In genomic region chr12:124494751-124495129, GRCh38 we compare ENCODE assay signal across 21 cellular contexts.
DNase-seq lines count a peak whose midpoint lies in the region; ATAC-seq, FAIRE-seq and TF ChIP-seq lines count a peak whose summit lies in the region.
"Had no signal": no experiment of that assay in that cellular context is flagged by ENCODE, and none has a peak within 500 bp of the region (broad histone marks: within the 10 kb centered on the region; RNA-seq: fewer than 3 reads in every experiment).

No MANE protein-coding gene starts in this region.

- H2BK12ac ChIP-seq in H9 (ENCODE audit: insufficient read length, low read depth, low read length), result no peak overlapping the region

- H3K79me1 ChIP-seq in H9 (ENCODE audit: insufficient read depth, low read depth, low read length, poor library complexity, severe bottlenecking), result peaks cover 15% of the 10 kb centered on the region

- H3K4me1 ChIP-seq in H9 (ENCODE audit: insufficient read depth, low read length), result no peaks in the 10 kb centered on the region; the same call in 1 of the 2 replicates
- H3K4me1 ChIP-seq in GM12878 (ENCODE audit: control insufficient read depth, insufficient read depth, low read length), result peaks cover 63% of the 10 kb centered on the region
- peaks cover 9 to 98% (median 48%) of the 10 kb centered on the region in 4 donors for H3K4me1 ChIP-seq in tibial nerve
- peaks cover 17% of the 10 kb centered on the region for H3K4me1 ChIP-seq in Caco-2

- H2BK5ac ChIP-seq in H9 (ENCODE audit: insufficient read length, low read length), result no peak overlapping the region

- H3K79me2 ChIP-seq in H9 (ENCODE audit: insufficient read depth, low read length), result peaks cover 28% of the 10 kb centered on the region; the same call in 1 of the 2 replicates
- peaks cover 76% of the 10 kb centered on the region for H3K79me2 ChIP-seq in GM12878 (ENCODE audit: control insufficient read depth, insufficient read depth, low read length)

- no peak for ATAC-seq in activated CD8-positive, alpha-beta T cell treated with anti-CD3 and anti-CD28 coated beads for 36 hours
- no peak for ATAC-seq in activated CD8-positive, alpha-beta T cell treated with anti-CD3 and anti-CD28 coated beads, Interleukin-2, amount 10 ng/mL, durations not matched to agents 7 days and 5 days
- no peak for ATAC-seq in GM12878
- ATAC-seq: Panc1 had no signal

- H3K18ac ChIP-seq in H9 (ENCODE audit: insufficient read length, low read depth, low read length), result no peak overlapping the region

- POLR2A ChIA-PET in activated CD8-positive, alpha-beta T cell treated with anti-CD3 and anti-CD28 coated beads for 36 hours (lab: Charles Lee), result interaction anchor here (1.1 to 1.4 kb wide), 4 partner anchors 9 to 267 kb away, joined by 3 to 4 read pairs (median 3); no protein-coding TSS in a partner anchor
- POLR2A ChIA-PET in activated CD8-positive, alpha-beta T cell treated with anti-CD3 and anti-CD28 coated beads, Interleukin-2, amount 10 ng/mL, durations not matched to agents 7 days and 5 days (lab: Charles Lee), result no interaction called here
- POLR2A ChIA-PET in GM12878 (lab: Charles Lee) (interaction anchor here (1.3 to 1.4 kb wide), 2 partner anchors 41 to 56 kb away, joined by 3 to 5 read pairs; no protein-coding TSS in a partner anchor), Caco-2 (lab: Charles Lee) (no interaction called here)

- H3K27me3 Mint-ChIP-seq in activated CD8-positive, alpha-beta T cell treated with anti-CD3 and anti-CD28 coated beads for 36 hours, result no peaks in the 10 kb centered on the region
- no peaks in the 10 kb centered on the region for H3K27me3 Mint-ChIP-seq in activated CD8-positive, alpha-beta T cell treated with anti-CD3 and anti-CD28 coated beads, Interleukin-2, amount 10 ng/mL, durations not matched to agents 7 days and 5 days (ENCODE audit: low read depth)
- H3K27me3 Mint-ChIP-seq in H9 (ENCODE audit: low read depth), result peaks cover 4% of the 10 kb centered on the region
- no peaks in the 10 kb centered on the region for H3K27me3 Mint-ChIP-seq in Caco-2 (ENCODE audit: insufficient read depth, unreplicated experiment)

- no peak for TF ChIP-seq EP300 in GM12878 (IDR thresholded peaks at IDR 0.05; ENCODE audit: borderline replicate concordance in 1 of 2, control insufficient read depth in 1 of 2, low read depth in 2 of 2, low read length in 2 of 2)
- TF ChIP-seq EP300 in tibial nerve (IDR thresholded peaks at IDR 0.05), result no peak

- no peak overlapping the region for H3K23ac ChIP-seq in H9 (ENCODE audit: insufficient read length, low read depth, low read length)

- H4K5ac ChIP-seq in H9 (ENCODE audit: insufficient read length, low read depth, low read length), result no peak overlapping the region

- no peak overlapping the region for H3K14ac ChIP-seq in H9 (ENCODE audit: insufficient read depth, low read length)

- H3K4ac ChIP-seq in H9 (ENCODE audit: low read depth, low read length), result no peak overlapping the region

- H3K27ac ChIP-seq in H9 (ENCODE audit: insufficient read length, low read depth, low read length) (no peak overlapping the region), GM12878 (ENCODE audit: control insufficient read depth, insufficient read depth) (peak overlapping the region; percentile 91), tibial nerve (peak overlapping the region in 3 of 4 donors; percentile 2 to 78 (median 45))
- H3K27ac ChIP-seq: 22Rv1 had no signal

- in situ Hi-C loops in GM12878 (cut with MboI), result no loop called here

- no peak overlapping the region for H3K56ac ChIP-seq in H9 (ENCODE audit: insufficient read length, low read depth, low read length)

- RAD21 ChIA-PET in GM12878 (lab: Charles Lee; ENCODE audit: unreplicated experiment), result interaction anchor here (0.6 to 2.2 kb wide), 12 partner anchors 11 to 1037 kb away, joined by 3 to 18 read pairs (median 4); partner anchors contain the start of gene SNRNP35

- H3K9ac ChIP-seq in H9 (ENCODE audit: extremely low read depth, insufficient read length, low read length) (no peak overlapping the region), GM12878 (ENCODE audit: control insufficient read depth, insufficient read depth, low read length) (peak overlapping the region; percentile 49; the same call in 1 of the 2 replicates)

- H3K4me2 ChIP-seq in H9 (ENCODE audit: insufficient read depth, insufficient read length, low read length) (no peak overlapping the region), GM12878 (ENCODE audit: control insufficient read depth, insufficient read depth) (peak overlapping the region; percentile 70)

- H2AK5ac ChIP-seq in H9 (ENCODE audit: insufficient read length, low read length), result no peak overlapping the region

- H3K23me2 ChIP-seq in H9 (ENCODE audit: insufficient read length, low read depth, low read length, poor library complexity, severe bottlenecking), result no peaks in the 10 kb centered on the region

- WGBS in H9 (ENCODE audit: extremely low coverage, insufficient read length, low lambda C conversion rate), result no CpG with 5 or more reads among the region's 7 CpGs
- 71% methylated on average over 7 of the region's 7 CpGs for WGBS in GM12878 (ENCODE audit: insufficient coverage, insufficient replicate concordance, low lambda C conversion rate, missing lambda C conversion rate)
- WGBS in tibial nerve, 2 donors, result 91 to 95% methylated on average over 6 to 7 of the region's 7 CpGs

- no peak overlapping the region for H3K4me3 Mint-ChIP-seq in activated CD8-positive, alpha-beta T cell treated with anti-CD3 and anti-CD28 coated beads for 36 hours
- no peak overlapping the region for H3K4me3 Mint-ChIP-seq in activated CD8-positive, alpha-beta T cell treated with anti-CD3 and anti-CD28 coated beads, Interleukin-2, amount 10 ng/mL, durations not matched to agents 7 days and 5 days
- H3K4me3 Mint-ChIP-seq in H9 (no peak overlapping the region), Caco-2 (ENCODE audit: unreplicated experiment) (no peak overlapping the region)

- no peak overlapping the region for H2AFZ ChIP-seq in H9 (ENCODE audit: low read length)
- H2AFZ ChIP-seq in GM12878 (ENCODE audit: control insufficient read depth, low read depth, low read length), result no peak overlapping the region

- H3K4me3 ChIP-seq in GM12878, result no peak overlapping the region
- no peak overlapping the region for H3K4me3 ChIP-seq in tibial nerve
- H3K4me3 ChIP-seq in Caco-2 (ENCODE audit: low read depth, low read length), result no peak overlapping the region

- H3K27me3 ChIP-seq in H9 (ENCODE audit: insufficient read depth, low read length) (no peaks in the 10 kb centered on the region), GM12878 (replicated peaks in 1 of 2; ENCODE audit: control insufficient read depth in 2 of 2, insufficient read depth in 2 of 2, low read length in 1 of 2) (no peaks in the 10 kb centered on the region), tibial nerve (no peaks in the 10 kb centered on the region), Caco-2 (replicated peaks; ENCODE audit: control insufficient read depth, insufficient read depth, low read length) (no peaks in the 10 kb centered on the region)

- no peak overlapping the region for H2BK20ac ChIP-seq in H9 (ENCODE audit: low read depth, low read length, poor library complexity, severe bottlenecking)

- CTCF ChIA-PET in activated CD8-positive, alpha-beta T cell treated with anti-CD3 and anti-CD28 coated beads for 36 hours (lab: Charles Lee), result interaction anchor here (1.2 kb wide), 1 partner anchor 51 kb away, joined by 5 read pairs; no protein-coding TSS in a partner anchor
- CTCF ChIA-PET in activated CD8-positive, alpha-beta T cell treated with anti-CD3 and anti-CD28 coated beads, Interleukin-2, amount 10 ng/mL, durations not matched to agents 7 days and 5 days (lab: Charles Lee), result interaction anchor here (1.1 to 1.6 kb wide), 3 partner anchors 15 to 97 kb away, joined by 3 read pairs; no protein-coding TSS in a partner anchor
- CTCF ChIA-PET in GM12878 (lab: Yijun Ruan, JAX) (interaction anchor here (0.6 to 2.2 kb wide), 2 partner anchors 41 to 412 kb away, joined by 3 to 7 read pairs; no protein-coding TSS in a partner anchor), Caco-2 (lab: Charles Lee) (no interaction called here)

- no peak overlapping the region for H2BK15ac ChIP-seq in H9 (ENCODE audit: low read depth, low read length)

- H3T11ph ChIP-seq in H9 (ENCODE audit: low read length), result no peak overlapping the region

- peaks cover 63% of the 10 kb centered on the region for H3K4me1 Mint-ChIP-seq in activated CD8-positive, alpha-beta T cell treated with anti-CD3 and anti-CD28 coated beads for 36 hours (ENCODE audit: low read depth)
- peaks cover 41% of the 10 kb centered on the region for H3K4me1 Mint-ChIP-seq in activated CD8-positive, alpha-beta T cell treated with anti-CD3 and anti-CD28 coated beads, Interleukin-2, amount 10 ng/mL, durations not matched to agents 7 days and 5 days (ENCODE audit: low read depth)
- peaks cover 27 to 28% of the 10 kb centered on the region in 2 experiments for H3K4me1 Mint-ChIP-seq in H9
- H3K4me1 Mint-ChIP-seq in Caco-2 (ENCODE audit: low read depth, unreplicated experiment), result peaks cover 25% of the 10 kb centered on the region

- BruUV-seq in GM12878 (replicated peaks; lab: Mats Ljungman, UMichigan) (no TSS peak), Caco-2 (replicated peaks; lab: Mats Ljungman, UMichigan) (no TSS peak)

- DNase-seq in activated CD8-positive, alpha-beta T cell treated with anti-CD3 and anti-CD28 coated beads for 36 hours, result no peak
- DNase-seq in activated CD8-positive, alpha-beta T cell treated with anti-CD3 and anti-CD28 coated beads, Interleukin-2, amount 10 ng/mL, durations not matched to agents 7 days and 5 days, result no peak
- no peak for DNase-seq in H9
- DNase-seq in GM12878 (ENCODE audit: low read depth, low spot score), result no peak
- DNase-seq in tibial nerve (ENCODE audit: low spot score in 2 of 2), result no peak
- DNase-seq in T-helper 9 cell, result no peak
- no peak for DNase-seq in medulla oblongata (ENCODE audit: extremely low spot score)
- no peak for DNase-seq in Caco-2
- DNase-seq: DMS79 treated with DMSO at 0.1 percent for 48 hours, GDM1, IMR-90, MV-4-11, NCI-H1417 treated with DMSO at 0.1 percent for 48 hours, NCI-H2029, NCI-H2171 treated with DMSO at 0.1 percent for 48 hours, NCI-H82, SHP77 had no signal

- no peaks in the 10 kb centered on the region for H3K9me3 Mint-ChIP-seq in activated CD8-positive, alpha-beta T cell treated with anti-CD3 and anti-CD28 coated beads for 36 hours
- no peaks in the 10 kb centered on the region for H3K9me3 Mint-ChIP-seq in activated CD8-positive, alpha-beta T cell treated with anti-CD3 and anti-CD28 coated beads, Interleukin-2, amount 10 ng/mL, durations not matched to agents 7 days and 5 days (ENCODE audit: insufficient read depth)
- H3K9me3 Mint-ChIP-seq in H9 (no peaks in the 10 kb centered on the region), Caco-2 (ENCODE audit: unreplicated experiment) (no peaks in the 10 kb centered on the region)

- no peak overlapping the region for H2BK120ac ChIP-seq in H9 (ENCODE audit: low read depth, low read length, poor library complexity, severe bottlenecking)

- H4K8ac ChIP-seq in H9 (replicated peaks; ENCODE audit: insufficient read length, low read depth, low read length), result no peak overlapping the region

- FAIRE-seq in GM12878 (lab: Jason Lieb, UNC), result no peak
- FAIRE-seq: D721Med, H54 had no signal

- peaks cover 13% of the 10 kb centered on the region for H3K36me3 Mint-ChIP-seq in activated CD8-positive, alpha-beta T cell treated with anti-CD3 and anti-CD28 coated beads for 36 hours (ENCODE audit: low read depth)
- peaks cover 8% of the 10 kb centered on the region for H3K36me3 Mint-ChIP-seq in activated CD8-positive, alpha-beta T cell treated with anti-CD3 and anti-CD28 coated beads, Interleukin-2, amount 10 ng/mL, durations not matched to agents 7 days and 5 days (ENCODE audit: low read depth)
- peaks cover 0 to 24% (median 22%) of the 10 kb centered on the region in 3 experiments; a peak in 5 of 7 replicates for H3K36me3 Mint-ChIP-seq in H9 (ENCODE audit: insufficient read depth in 1 of 3, low read depth in 3 of 3)
- H3K36me3 Mint-ChIP-seq in Caco-2 (ENCODE audit: insufficient read depth, unreplicated experiment), result peaks cover 14% of the 10 kb centered on the region

- peaks cover 10 to 21% of the 10 kb centered on the region in 2 experiments for H3K36me3 ChIP-seq in GM12878 (ENCODE audit: control insufficient read depth in 2 of 2, insufficient read depth in 2 of 2, low read length in 1 of 2)
- H3K36me3 ChIP-seq in tibial nerve, result peaks cover 0 to 40% (median 0%) of the 10 kb centered on the region in 3 donors
- H3K36me3 ChIP-seq in Caco-2 (ENCODE audit: control insufficient read depth, insufficient read depth, low read length), result no peaks in the 10 kb centered on the region; the same call in 1 of the 2 replicates

- H4K91ac ChIP-seq in H9 (ENCODE audit: insufficient read length, low read depth, low read length), result no peak overlapping the region

- peak overlapping the region; percentile 98 for H3K27ac Mint-ChIP-seq in activated CD8-positive, alpha-beta T cell treated with anti-CD3 and anti-CD28 coated beads for 36 hours
- H3K27ac Mint-ChIP-seq in activated CD8-positive, alpha-beta T cell treated with anti-CD3 and anti-CD28 coated beads, Interleukin-2, amount 10 ng/mL, durations not matched to agents 7 days and 5 days, result no peak overlapping the region
- peak overlapping the region in 2 of 3 experiments; percentile 51 to 59; a peak in 2 of 7 replicates for H3K27ac Mint-ChIP-seq in H9
- no peak overlapping the region for H3K27ac Mint-ChIP-seq in Caco-2 (ENCODE audit: unreplicated experiment)

- SMC1A ChIA-PET in GM12878 (lab: Charles Lee; ENCODE audit: uncharacterized antibody, unreplicated experiment), result interaction anchor here (1.0 to 2.6 kb wide), 12 partner anchors 10 to 271 kb away, joined by 3 to 18 read pairs (median 6); no protein-coding TSS in a partner anchor

- no peak for TF ChIP-seq CTCF in activated CD8-positive, alpha-beta T cell treated with anti-CD3 and anti-CD28 coated beads for 36 hours (IDR thresholded peaks at IDR 0.05)
- TF ChIP-seq CTCF in H9 (conservative IDR thresholded peaks at IDR 0.05) (no peak), GM12878 (IDR thresholded peaks at IDR 0.05 in 2 of 3, conservative IDR thresholded peaks at IDR 0.05 in 1 of 3; ENCODE audit: control insufficient read depth in 2 of 3, extremely low read depth in 1 of 3, insufficient read depth in 1 of 3, low read depth in 3 of 3, low read length in 3 of 3) (no peak), tibial nerve (IDR thresholded peaks at IDR 0.05) (no peak), Caco-2 (IDR thresholded peaks at IDR 0.05; ENCODE audit: insufficient read depth in 1 of 2, low read depth in 1 of 2, low read length in 1 of 2, severe bottlenecking in 1 of 2, unreplicated experiment in 1 of 2) (no peak)

- H4K20me1 ChIP-seq in H9 (ENCODE audit: control insufficient read depth, insufficient read depth, insufficient read length) (no peaks in the 10 kb centered on the region), GM12878 (ENCODE audit: control insufficient read depth, insufficient read depth) (no peaks in the 10 kb centered on the region)

- TF ChIP-seq POLR2A in GM12878 (IDR thresholded peaks at IDR 0.05; ENCODE audit: low read depth, low read length) (no peak), tibial nerve (IDR thresholded peaks at IDR 0.05) (no peak)

- H3K9me3 ChIP-seq in H9 (ENCODE audit: control insufficient read depth, low read depth, low read length), result no peaks in the 10 kb centered on the region
- H3K9me3 ChIP-seq in GM12878 (replicated peaks; ENCODE audit: control insufficient read depth, insufficient read depth, low read length), result no peaks in the 10 kb centered on the region
- no peaks in the 10 kb centered on the region for H3K9me3 ChIP-seq in tibial nerve
- H3K9me3 ChIP-seq in Caco-2, result no peaks in the 10 kb centered on the region

- intact Hi-C loops in activated CD8-positive, alpha-beta T cell treated with anti-CD3 and anti-CD28 coated beads for 36 hours (cut with micrococcal nuclease), result no loop called here
- intact Hi-C loops in GM12878 (cut with micrococcal nuclease; ENCODE audit: unreplicated experiment), result loop anchor here (2.0 to 5.0 kb wide), 3 partner anchors 14 to 53 kb away; no protein-coding TSS in a partner anchor
- intact Hi-C loops in Caco-2 (cut with micrococcal nuclease; ENCODE audit: unreplicated experiment), result no loop called here

- TF ChIP-seq RAD21 in GM12878 (IDR thresholded peaks at IDR 0.05; ENCODE audit: insufficient read depth, low read depth, low read length), result no peak

Comparison
In these comparisons a context has a peak if more than half of its experiments do, and no peak if none do; other contexts are left out.
1. H3K27ac Mint-ChIP-seq: peak in activated CD8-positive, alpha-beta T cell treated with anti-CD3 and anti-CD28 coated beads for 36 hours (single experiment) and H9 (2 of 3); none in activated CD8-positive, alpha-beta T cell treated with anti-CD3 and anti-CD28 coated beads, Interleukin-2, amount 10 ng/mL, durations not matched to agents 7 days and 5 days (single experiment) and Caco-2 (single experiment).
2. POLR2A ChIA-PET loops: an anchor here in activated CD8-positive, alpha-beta T cell treated with anti-CD3 and anti-CD28 coated beads for 36 hours (1.1 to 1.4 kb wide) and GM12878 (1.3 to 1.4 kb wide); none called in activated CD8-positive, alpha-beta T cell treated with anti-CD3 and anti-CD28 coated beads, Interleukin-2, amount 10 ng/mL, durations not matched to agents 7 days and 5 days and Caco-2.